Comparison of ENCODE assay signal across 18 cellular contexts in genomic region chr3:17973559-17973906, GRCh38.
"Had no signal": no experiment of that assay in that cellular context is flagged by ENCODE, and none has a peak within 500 bp of the region (broad histone marks: within the 10 kb centered on the region; RNA-seq: fewer than 3 reads in every experiment).

No MANE protein-coding gene starts in this region.

- DNase-seq: activated CD4-positive, alpha-beta T cell treated with anti-CD3 and anti-CD28 coated beads, Interleukin-2, amount 50 U/mL, for 4 hours; activated CD4-positive, CD25-positive, alpha-beta regulatory T cell treated with anti-CD3 and anti-CD28 coated beads, Interleukin-2, amount 50 U/mL, for 72 hours; activated CD8-positive, alpha-beta memory T cell treated with anti-CD3 and anti-CD28 coated beads, Interleukin-2, amount 10 ng/mL, durations not matched to agents 7 days and 5 days; activated naive CD4-positive, alpha-beta T cell treated with anti-CD3 and anti-CD28 coated beads, Interleukin-2, amount 10 ng/mL, durations not matched to agents 7 days and 5 days; activated T-cell treated with anti-CD3 and anti-CD28 coated beads, Interleukin-2, amount 50 U/mL, for 24 hours; dermis blood vessel endothelial cell; effector memory CD8-positive, alpha-beta T cell; gastrocnemius medialis; heart right ventricle; left ventricle myocardium superior; natural killer cell; nucleus accumbens; psoas muscle; T-helper 1 cell; T1000; thyroid gland; uterus had no signal

- H3K4me1 ChIP-seq: ascending aorta, gastrocnemius medialis, heart right ventricle, psoas muscle, thyroid gland, uterus had no signal

- H3K36me3 ChIP-seq: ascending aorta, gastrocnemius medialis, heart right ventricle, thyroid gland, uterus had no signal

- H3K4me3 ChIP-seq: ascending aorta, gastrocnemius medialis, heart right ventricle, psoas muscle, thyroid gland, uterus had no signal

- H3K9me3 ChIP-seq: ascending aorta, gastrocnemius medialis, heart right ventricle, psoas muscle, thyroid gland, uterus had no signal

- H3K27me3 ChIP-seq: ascending aorta, gastrocnemius medialis, heart right ventricle, thyroid gland, uterus had no signal
